In genomic region chr17:45302220-45302619, GRCh38 we compare ENCODE assay signal across 12 cellular contexts. TPM values are rescaled to one million over a fixed set of nuclear protein-coding genes. Genes with fewer than 3 reads are reported as not detected.
A peak's percentile ranks its signal among the peaks of the same experiment; 100 is the strongest.
DNase-seq lines count a peak whose midpoint lies in the region; ATAC-seq and TF ChIP-seq lines count a peak whose summit lies in the region.
"Not testable (repeated sequence)": the region's sequence is repeated elsewhere in the genome, so short reads cannot be mapped to it uniquely, and the experiment has no call there.
"Had no signal": no experiment of that assay in that cellular context is flagged by ENCODE, and none has a peak within 500 bp of the region (broad histone marks: within the 10 kb centered on the region; RNA-seq: fewer than 3 reads in every experiment).

No MANE protein-coding gene starts in this region.

- H3K27ac Mint-ChIP-seq in activated CD4-positive, alpha-beta T cell treated with anti-CD3 and anti-CD28 coated beads, Interleukin-2, amount 10 ng/mL, durations not matched to agents 24 days and 14 days: peak overlapping the region; percentile 92

- H3K4me1 ChIP-seq in ACC112 (ENCODE audit: control insufficient read depth, insufficient read depth, low read length, unreplicated experiment) (peaks cover 76% of the 10 kb centered on the region), Karpas-422 (ENCODE audit: low read length) (peaks cover 90% of the 10 kb centered on the region), adrenal gland (replicated peaks in 1 of 2) (peaks cover 26 to 69% of the 10 kb centered on the region in 2 donors), mucosa of rectum (ENCODE audit: control insufficient read depth in 2 of 2, insufficient read depth in 2 of 2, low read length in 2 of 2) (peaks cover 27 to 39% of the 10 kb centered on the region in 2 donors), gastrocnemius medialis (peaks cover 82 to 92% of the 10 kb centered on the region in 2 donors), thoracic aorta (ENCODE audit: control insufficient read depth in 1 of 2, low read depth in 2 of 2) (peaks cover 28 to 67% of the 10 kb centered on the region in 2 donors)

- H3K9me2 ChIP-seq in Karpas-422 (replicated peaks; ENCODE audit: insufficient read depth, low read length): not testable (repeated sequence)

- TF ChIP-seq POLR2A in adrenal gland (IDR thresholded peaks at IDR 0.05); gastrocnemius medialis (IDR thresholded peaks at IDR 0.05): not testable (repeated sequence)

- not testable (repeated sequence) for H3K36me3 ChIP-seq in ACC112 (ENCODE audit: insufficient read depth, low read length); adrenal gland (replicated peaks in 1 of 2); mucosa of rectum (ENCODE audit: control insufficient read depth in 2 of 2, insufficient read depth in 2 of 2, low read length in 2 of 2); gastrocnemius medialis; thoracic aorta
- H3K36me3 ChIP-seq in Karpas-422 (ENCODE audit: insufficient read depth, low read length): peaks cover 12% of the 10 kb centered on the region; the same call in 1 of the 2 replicates

- H3K9ac ChIP-seq in Karpas-422 (ENCODE audit: low read length): 0 out of 2 replicates have a peak overlapping the region, but pooled peaks have one; percentile 1
- H3K9ac ChIP-seq in mucosa of rectum (ENCODE audit: low read depth in 1 of 2, low read length in 2 of 2): not testable (repeated sequence)

- in situ Hi-C loops in gastrocnemius medialis (cut with MboI; ENCODE audit: low sequenced_read_pairs in 4 of 4): not testable (repeated sequence)

- ATAC-seq in gastrocnemius medialis: not testable (repeated sequence)
- ATAC-seq in thoracic aorta (ENCODE audit: insufficient number of reproducible peaks, low FRiP score, low read depth): peak; percentile 18

- H3K4me3 Mint-ChIP-seq in activated CD4-positive, alpha-beta T cell treated with anti-CD3 and anti-CD28 coated beads, Interleukin-2, amount 10 ng/mL, durations not matched to agents 24 days and 14 days: peak overlapping the region; percentile 80

- H3K36me3 Mint-ChIP-seq in activated CD4-positive, alpha-beta T cell treated with anti-CD3 and anti-CD28 coated beads, Interleukin-2, amount 10 ng/mL, durations not matched to agents 24 days and 14 days (ENCODE audit: low read depth): peaks cover 47% of the 10 kb centered on the region

- H3K9me3 ChIP-seq in Karpas-422 (ENCODE audit: low read length); adrenal gland (replicated peaks in 1 of 3); mucosa of rectum (ENCODE audit: control insufficient read depth in 2 of 2, low read length in 2 of 2); gastrocnemius medialis; thoracic aorta: not testable (repeated sequence)

- not testable (repeated sequence) for TF ChIP-seq CTCF in adrenal gland (IDR thresholded peaks at IDR 0.05); fibroblast of villous mesenchyme (IDR thresholded peaks at IDR 0.05; ENCODE audit: insufficient read depth, low read depth, low read length); gastrocnemius medialis (IDR thresholded peaks at IDR 0.05 in 4 of 5, conservative IDR thresholded peaks at IDR 0.05 in 1 of 5); thoracic aorta (IDR thresholded peaks at IDR 0.05)

- peak overlapping the region; percentile 47 for H3K4me2 ChIP-seq in Karpas-422 (ENCODE audit: low read depth, low read length, poor library complexity, severe bottlenecking)

- not testable (repeated sequence) for DNase-seq in Karpas-422; activated CD4-positive, alpha-beta T cell treated with anti-CD3 and anti-CD28 coated beads, Interleukin-2, amount 10 ng/mL, durations not matched to agents 24 days and 14 days; adrenal gland; fibroblast of villous mesenchyme (ENCODE audit: low read depth); thoracic aorta (ENCODE audit: low spot score)
- peak in 1 of 2 donors; percentile 63 for DNase-seq in gastrocnemius medialis

- H3K79me2 ChIP-seq in ACC112 (ENCODE audit: control insufficient read depth, insufficient read depth, low read length, unreplicated experiment) (peaks cover 85% of the 10 kb centered on the region), Karpas-422 (ENCODE audit: low read length) (peaks cover 93% of the 10 kb centered on the region)

- not testable (repeated sequence) for H4K20me1 ChIP-seq in Karpas-422 (ENCODE audit: insufficient read depth, low read depth, low read length)

- H3K27ac ChIP-seq in ACC112 (ENCODE audit: low read depth, low read length): peak overlapping the region; percentile 75
- peak overlapping the region; percentile 96 for H3K27ac ChIP-seq in Karpas-422 (ENCODE audit: low read length)
- peak overlapping the region; percentile 54 to 82 (median 76) for H3K27ac ChIP-seq in adrenal gland
- peak overlapping the region; percentile 33 to 76 for H3K27ac ChIP-seq in mucosa of rectum (ENCODE audit: low read depth in 2 of 2, low read length in 2 of 2)
- H3K27ac ChIP-seq in gastrocnemius medialis: peak overlapping the region; percentile 88 to 98 (median 94)
- peak overlapping the region; percentile 64 to 73 for H3K27ac ChIP-seq in thoracic aorta

- not testable (repeated sequence) for H3K27me3 Mint-ChIP-seq in activated CD4-positive, alpha-beta T cell treated with anti-CD3 and anti-CD28 coated beads, Interleukin-2, amount 10 ng/mL, durations not matched to agents 24 days and 14 days

- peak overlapping the region; percentile 45 for H3K4me3 ChIP-seq in ACC112 (ENCODE audit: low read depth, low read length)
- H3K4me3 ChIP-seq in Karpas-422 (ENCODE audit: low read length); adrenal gland; mucosa of rectum (ENCODE audit: low read length in 2 of 2); gastrocnemius medialis: not testable (repeated sequence)
- H3K4me3 ChIP-seq in fibroblast of villous mesenchyme (ENCODE audit: low read depth, low read length): peak overlapping the region; percentile 13
- peak overlapping the region; percentile 1 for H3K4me3 ChIP-seq in thoracic aorta

- intact Hi-C loops in activated CD4-positive, alpha-beta T cell treated with anti-CD3 and anti-CD28 coated beads, Interleukin-2, amount 10 ng/mL, durations not matched to agents 24 days and 14 days (cut with micrococcal nuclease): loop anchor here (2.0 kb wide), 1 partner anchor 15 kb away; the partner anchor contains the start of gene MAP3K14
- intact Hi-C loops in adrenal gland (cut with DNase I); gastrocnemius medialis (cut with DNase I; ENCODE audit: low total_unique reads): not testable (repeated sequence)

- peak overlapping the region; percentile 15 for H2AFZ ChIP-seq in ACC112 (ENCODE audit: low read length, unreplicated experiment)
- H2AFZ ChIP-seq in Karpas-422 (ENCODE audit: low read length): not testable (repeated sequence)

- H3K9me3 Mint-ChIP-seq in activated CD4-positive, alpha-beta T cell treated with anti-CD3 and anti-CD28 coated beads, Interleukin-2, amount 10 ng/mL, durations not matched to agents 24 days and 14 days: not testable (repeated sequence)

- 61 to 79% (median 64%) methylated on average over 9 of the region's 9 CpGs for WGBS in adrenal gland, 4 donors

- not testable (repeated sequence) for H3K27me3 ChIP-seq in ACC112 (ENCODE audit: insufficient read depth, low read length); Karpas-422 (ENCODE audit: low read length); adrenal gland; mucosa of rectum (ENCODE audit: control insufficient read depth in 2 of 2, insufficient read depth in 2 of 2, low read length in 2 of 2); gastrocnemius medialis; thoracic aorta (replicated peaks; ENCODE audit: insufficient read depth)

- peaks cover 64% of the 10 kb centered on the region for H3K4me1 Mint-ChIP-seq in activated CD4-positive, alpha-beta T cell treated with anti-CD3 and anti-CD28 coated beads, Interleukin-2, amount 10 ng/mL, durations not matched to agents 24 days and 14 days

RNA-seq across cellular contexts. Expression of gene MAP3K14, which starts 14.6 kb away (rescaled TPM):
- 7.6 and 12.0 TPM in 2 replicates for total RNA-seq in Karpas-422 (2014; rRNA removed; shearing (Covaris generic); ENCODE audit: low replicate concordance)
- total RNA-seq in activated CD4-positive, alpha-beta T cell treated with anti-CD3 and anti-CD28 coated beads, Interleukin-2, amount 10 ng/mL, durations not matched to agents 24 days and 14 days: 57.4 and 61.0 TPM in 2 replicates
- total RNA-seq in adrenal gland (1 to 10 TPM; 2.4 to 9.7 (median 7.2) TPM), fibroblast of villous mesenchyme (1.6 and 1.7 TPM in 2 replicates), gastrocnemius medialis (10 to 100 TPM; 18.0 to 62.8 (median 34.0) TPM), thoracic aorta (10 to 100 TPM; 10.1 to 10.7 TPM)
- 10 to 100 TPM in 1 of 3 donors, 1 to 10 TPM in 2; 2.9 to 14.7 (median 7.7) TPM for polyA plus RNA-seq in adrenal gland

RNA-seq across cellular contexts. Expression of gene SPATA32, which starts 40.3 kb away (rescaled TPM):
- not detected in 2 replicates for total RNA-seq in Karpas-422 (2014; rRNA removed; shearing (Covaris generic); ENCODE audit: low replicate concordance)
- total RNA-seq in activated CD4-positive, alpha-beta T cell treated with anti-CD3 and anti-CD28 coated beads, Interleukin-2, amount 10 ng/mL, durations not matched to agents 24 days and 14 days: 0.28 and 0.40 TPM in 2 replicates
- total RNA-seq in adrenal gland (under 1 TPM in 1 of 8 donors, not detected in 7; 0.11 TPM), fibroblast of villous mesenchyme (under 0.01 TPM in 1 of 2 replicates, not detected in the other), gastrocnemius medialis (not detected), thoracic aorta (not detected)
- not detected for polyA plus RNA-seq in adrenal gland
- total RNA-seq: kidney epithelial cell, NCI-H460, occipital lobe, right lobe of liver had no signal
